Comparison of ENCODE assay signal across 20 cellular contexts in the genomic region with DNA sequence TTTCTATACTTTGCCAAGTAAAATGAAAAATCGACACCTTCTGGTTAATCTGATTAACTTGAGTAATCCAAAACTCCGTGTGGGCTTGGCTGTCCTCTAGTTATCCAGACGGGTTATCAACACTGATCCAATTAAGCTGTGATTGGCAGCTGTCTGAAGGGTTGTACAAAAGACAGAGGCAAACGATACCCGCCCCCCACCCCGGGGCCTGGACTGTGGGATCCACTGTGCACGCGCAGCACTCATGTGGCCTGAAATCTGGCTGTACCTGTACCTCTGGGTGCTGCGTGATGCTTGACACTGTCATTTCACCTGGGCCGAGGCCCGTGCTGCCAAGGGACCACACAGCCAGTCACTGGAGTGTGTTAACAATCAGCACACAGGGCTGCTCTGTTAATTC. TPM values are rescaled to one million over a fixed set of nuclear protein-coding genes. Genes with fewer than 3 reads are reported as not detected.
DNase-seq lines count a peak whose midpoint lies in the region; ATAC-seq, FAIRE-seq and TF ChIP-seq lines count a peak whose summit lies in the region.
"Had no signal": no experiment of that assay in that cellular context is flagged by ENCODE, and none has a peak within 500 bp of the region (broad histone marks: within the 10 kb centered on the region; RNA-seq: fewer than 3 reads in every experiment).

No MANE protein-coding gene starts in this region.

- DNase-seq in GM23248, result no peak
- DNase-seq in chondrocyte (ENCODE audit: low spot score), result no peak
- no peak for DNase-seq in mesothelial cell of epicardium (ENCODE audit: low spot score in 2 of 2, unreplicated experiment in 2 of 2)
- DNase-seq in stomach, result no peak
- DNase-seq in T-cell, result no peak
- DNase-seq in stimulated activated naive CD8-positive, alpha-beta T cell treated with anti-CD3 and anti-CD28 coated beads, Interleukin-15, amount 100 ng/mL, for 72 hours, result no peak
- no peak for DNase-seq in small intestine
- no peak for DNase-seq in MV-4-11 (lab: John Stamatoyannopoulos, UW)
- DNase-seq: activated CD8-positive, alpha-beta memory T cell treated with anti-CD3 and anti-CD28 coated beads for 24 hours; Calu3; GF-D8; H7; hippocampal formation; natural killer cell; NCI-H2029; NCI-H748 treated with DMSO at 0.1 percent for 48 hours; SW 1271 had no signal

- H3K27me3 Mint-ChIP-seq in chondrocyte (ENCODE audit: low read depth) (no peaks in the 10 kb centered on the region), mesothelial cell of epicardium (ENCODE audit: low read depth) (no peaks in the 10 kb centered on the region), T-cell (peaks cover 7 to 10% of the 10 kb centered on the region in 2 donors)
- H3K27me3 Mint-ChIP-seq in stimulated activated naive CD8-positive, alpha-beta T cell treated with anti-CD3 and anti-CD28 coated beads, Interleukin-15, amount 100 ng/mL, for 72 hours, result peaks cover 32% of the 10 kb centered on the region

- no peak for TF ChIP-seq POLR2A in stomach (IDR thresholded peaks at IDR 0.05)

- H2AFZ ChIP-seq in GM23248, result no peak overlapping the region

- intact Hi-C loops in stomach (cut with DNase I; ENCODE audit: low total_unique reads), result no loop called here

- H3K27me3 ChIP-seq in GM23248 (replicated peaks; ENCODE audit: insufficient read depth), result no peaks in the 10 kb centered on the region
- no peaks in the 10 kb centered on the region for H3K27me3 ChIP-seq in stomach
- H3K27me3 ChIP-seq in small intestine (ENCODE audit: control insufficient read depth in 2 of 2, insufficient read depth in 2 of 2, low read length in 2 of 2), result no peaks in the 10 kb centered on the region

- no peaks in the 10 kb centered on the region for H4K20me1 ChIP-seq in GM23248 (ENCODE audit: insufficient read depth)

- peak overlapping the region; percentile 99 for H3K27ac Mint-ChIP-seq in chondrocyte (ENCODE audit: unreplicated experiment)
- peak overlapping the region; percentile 92 for H3K27ac Mint-ChIP-seq in mesothelial cell of epicardium
- no peak overlapping the region for H3K27ac Mint-ChIP-seq in T-cell
- H3K27ac Mint-ChIP-seq in stimulated activated naive CD8-positive, alpha-beta T cell treated with anti-CD3 and anti-CD28 coated beads, Interleukin-15, amount 100 ng/mL, for 72 hours, result no peak overlapping the region
- H3K27ac Mint-ChIP-seq: activated T-helper 17 cell treated with anti-CD3 and anti-CD28 coated beads, Interleukin-2, amount 50 U/mL, for 72 hours; dendritic cell treated with granulocyte-macrophage colony-stimulating factor and Interleukin-4, amounts not matched to agents 40 ng/mL and 50 ng/mL, for 4 days; natural killer cell had no signal

- POLR2A ChIA-PET in T-cell (lab: Charles Lee), result no interaction called here

- H3K27ac ChIP-seq in GM23248 (peak overlapping the region; percentile 88), stomach (peak overlapping the region in 4 of 5 donors; percentile 70 to 87 (median 80)), small intestine (ENCODE audit: low read depth in 1 of 2, low read length in 1 of 2) (peak overlapping the region in 1 of 2 donors; percentile 78)
- H3K27ac ChIP-seq: epithelial cell of prostate had no signal

- no peak overlapping the region for H3K4me3 Mint-ChIP-seq in chondrocyte (ENCODE audit: unreplicated experiment)
- no peak overlapping the region for H3K4me3 Mint-ChIP-seq in mesothelial cell of epicardium
- no peak overlapping the region for H3K4me3 Mint-ChIP-seq in T-cell
- H3K4me3 Mint-ChIP-seq in stimulated activated naive CD8-positive, alpha-beta T cell treated with anti-CD3 and anti-CD28 coated beads, Interleukin-15, amount 100 ng/mL, for 72 hours, result no peak overlapping the region
- H3K4me3 Mint-ChIP-seq: activated T-helper 17 cell treated with anti-CD3 and anti-CD28 coated beads, Interleukin-2, amount 50 U/mL, for 72 hours; dendritic cell treated with granulocyte-macrophage colony-stimulating factor and Interleukin-4, amounts not matched to agents 40 ng/mL and 50 ng/mL, for 4 days; natural killer cell had no signal

- in situ Hi-C loops in GM23248 (cut with MboI), result no loop called here

- H3K4me3 ChIP-seq in GM23248, result no peak overlapping the region
- H3K4me3 ChIP-seq in stomach, result no peak overlapping the region
- H3K4me3 ChIP-seq in small intestine (ENCODE audit: low read depth in 1 of 2, low read length in 2 of 2), result no peak overlapping the region

- CTCF ChIA-PET in T-cell (lab: Charles Lee), result no interaction called here

- no peaks in the 10 kb centered on the region for H3K79me2 ChIP-seq in GM23248 (ENCODE audit: insufficient read depth)

- H3F3A ChIP-seq in GM23248 (ENCODE audit: insufficient read depth), result peaks cover 18% of the 10 kb centered on the region

- H3K4me1 Mint-ChIP-seq in chondrocyte (ENCODE audit: low read depth) (peaks cover 86% of the 10 kb centered on the region), mesothelial cell of epicardium (peaks cover 17% of the 10 kb centered on the region), T-cell (no peaks in the 10 kb centered on the region)
- no peaks in the 10 kb centered on the region for H3K4me1 Mint-ChIP-seq in stimulated activated naive CD8-positive, alpha-beta T cell treated with anti-CD3 and anti-CD28 coated beads, Interleukin-15, amount 100 ng/mL, for 72 hours
- H3K4me1 Mint-ChIP-seq: activated T-helper 17 cell treated with anti-CD3 and anti-CD28 coated beads, Interleukin-2, amount 50 U/mL, for 72 hours; natural killer cell had no signal

- no peak for ATAC-seq in T-cell (replicated peaks in 1 of 4)
- ATAC-seq in stimulated activated naive CD8-positive, alpha-beta T cell treated with anti-CD3 and anti-CD28 coated beads, Interleukin-15, amount 100 ng/mL, for 72 hours, result no peak
- ATAC-seq: activated T-helper 17 cell treated with anti-CD3 and anti-CD28 coated beads, Interleukin-2, amount 50 U/mL, for 72 hours; natural killer cell had no signal

- TF ChIP-seq CTCF in chondrocyte (IDR thresholded peaks at IDR 0.05), result no peak
- TF ChIP-seq CTCF in mesothelial cell of epicardium (IDR thresholded peaks at IDR 0.05; ENCODE audit: unreplicated experiment), result no peak
- TF ChIP-seq CTCF in stomach (IDR thresholded peaks at IDR 0.05), result no peak

- no peaks in the 10 kb centered on the region for H3K9me3 Mint-ChIP-seq in chondrocyte (ENCODE audit: low read depth)
- H3K9me3 Mint-ChIP-seq in mesothelial cell of epicardium, result no peaks in the 10 kb centered on the region
- no peaks in the 10 kb centered on the region for H3K9me3 Mint-ChIP-seq in T-cell
- H3K9me3 Mint-ChIP-seq in stimulated activated naive CD8-positive, alpha-beta T cell treated with anti-CD3 and anti-CD28 coated beads, Interleukin-15, amount 100 ng/mL, for 72 hours, result no peaks in the 10 kb centered on the region
- H3K9me3 Mint-ChIP-seq: activated T-helper 17 cell treated with anti-CD3 and anti-CD28 coated beads, Interleukin-2, amount 50 U/mL, for 72 hours; dendritic cell treated with granulocyte-macrophage colony-stimulating factor and Interleukin-4, amounts not matched to agents 40 ng/mL and 50 ng/mL, for 4 days; natural killer cell had no signal

- 85 to 89% methylated on average over 11 of the region's 11 CpGs for WGBS in GM23248 (ENCODE audit: low coverage in 1 of 2, low lambda C conversion rate in 2 of 2, missing lambda C conversion rate in 2 of 2), 2 experiments
- 66 to 74% (median 69%) methylated on average over 11 of the region's 11 CpGs for WGBS in stomach, 5 donors
- WGBS in small intestine, 3 donors, result 62 to 73% (median 67%) methylated on average over 11 of the region's 11 CpGs

- H3K4me1 ChIP-seq in GM23248 (ENCODE audit: insufficient read depth) (peaks cover 16% of the 10 kb centered on the region), stomach (peaks cover 0 to 41% (median 14%) of the 10 kb centered on the region in 4 donors), small intestine (ENCODE audit: control insufficient read depth in 2 of 2, insufficient read depth in 1 of 2, low read depth in 1 of 2, low read length in 1 of 2) (no peaks in the 10 kb centered on the region)

- H3K9ac ChIP-seq in GM23248, result peak overlapping the region; percentile 56

- no peaks in the 10 kb centered on the region for H3K9me3 ChIP-seq in GM23248 (ENCODE audit: low read depth)
- H3K9me3 ChIP-seq in stomach, result no peaks in the 10 kb centered on the region
- H3K9me3 ChIP-seq in small intestine (ENCODE audit: control insufficient read depth, low read depth), result no peaks in the 10 kb centered on the region

- H3K36me3 ChIP-seq in GM23248 (ENCODE audit: low read depth) (no peaks in the 10 kb centered on the region; the same call in 1 of the 2 replicates), stomach (peaks cover 0 to 17% (median 3%) of the 10 kb centered on the region in 4 donors), small intestine (ENCODE audit: control insufficient read depth in 2 of 2, insufficient read depth in 2 of 2, low read length in 2 of 2) (no peaks in the 10 kb centered on the region)

- peak overlapping the region; percentile 29 for H3K4me2 ChIP-seq in GM23248 (ENCODE audit: unreplicated experiment)

- H3K36me3 Mint-ChIP-seq in chondrocyte (ENCODE audit: low read depth), result peaks cover 32% of the 10 kb centered on the region
- peaks cover 1% of the 10 kb centered on the region for H3K36me3 Mint-ChIP-seq in mesothelial cell of epicardium
- no peaks in the 10 kb centered on the region for H3K36me3 Mint-ChIP-seq in T-cell
- H3K36me3 Mint-ChIP-seq: natural killer cell had no signal

- H3K9me2 ChIP-seq in GM23248 (ENCODE audit: insufficient read depth), result no peaks in the 10 kb centered on the region

- FAIRE-seq in small intestine (lab: Jason Lieb, UNC), result no peak

- no peak for TF ChIP-seq EP300 in stomach (IDR thresholded peaks at IDR 0.05)

RNA-seq across cellular contexts. Expression of a gene that starts 53.5 kb away (rescaled TPM):
- total RNA-seq in GM23248 (2014; rRNA removed; shearing (Covaris generic)), result 455 and 524 TPM in 2 replicates
- polyA plus RNA-seq in GM23248 (2016; fragmentation: Nextera tagmentation; extraction: Ambion mirVana), result 137 and 146 TPM in 2 replicates
- total RNA-seq in chondrocyte, result 1,370 to 2,411 TPM (median 2,366 TPM) in 3 replicates
- 432 to 469 TPM (median 449 TPM) in 3 replicates for total RNA-seq in mesothelial cell of epicardium
- total RNA-seq in stomach, result 100 to 1,000 TPM; 134 to 531 (median 366) TPM
- polyA plus RNA-seq in stomach, result 10 to 100 TPM; 24.0 to 96.6 (median 38.4) TPM
- 1 to 10 TPM in 2 of 5 donors, under 1 TPM in 1, not detected in 2; 0.72 to 2.2 (median 1.6) TPM for total RNA-seq in T-cell
- polyA plus RNA-seq in small intestine, result 10 to 100 TPM; 42.3 to 76.7 (median 52.4) TPM
- total RNA-seq: natural killer cell had no signal

RNA-seq across cellular contexts. Expression of a gene that starts 53.6 kb away (rescaled TPM):
- 519 and 549 TPM in 2 replicates for total RNA-seq in GM23248 (2014; rRNA removed; shearing (Covaris generic))
- polyA plus RNA-seq in GM23248 (2016; fragmentation: Nextera tagmentation; extraction: Ambion mirVana) (183 and 184 TPM in 2 replicates), stomach (10 to 100 TPM; 18.8 to 59.0 (median 30.6) TPM), small intestine (10 to 100 TPM in 1 of 3 donors, 1 to 10 TPM in 2; 3.1 to 58.5 (median 5.9) TPM)
- total RNA-seq in chondrocyte (2,319 to 5,210 TPM (median 5,209 TPM) in 3 replicates), mesothelial cell of epicardium (341 to 362 TPM (median 347 TPM) in 3 replicates), stomach (100 to 1,000 TPM; 132 to 798 (median 175) TPM), T-cell (1 to 10 TPM in 1 of 5 donors, under 1 TPM in 2, not detected in 2; 0.49 to 1.3 (median 0.85) TPM)
- total RNA-seq: activated T-helper 17 cell treated with anti-CD3 and anti-CD28 coated beads, Interleukin-2, amount 50 U/mL, for 72 hours; natural killer cell had no signal

Comparison
In these comparisons a context has a peak if more than half of its experiments do, and no peak if none do; other contexts are left out.
1. H3K27ac Mint-ChIP-seq: peak in chondrocyte (single experiment) and mesothelial cell of epicardium (single experiment); none in T-cell (0 of 2) and stimulated activated naive CD8-positive, alpha-beta T cell treated with anti-CD3 and anti-CD28 coated beads, Interleukin-15, amount 100 ng/mL, for 72 hours (0 of 2).
2. RNA of a gene that starts 53.5 kb away (total RNA-seq): 1,370 to 2,411 TPM in chondrocyte, 432 to 469 TPM in mesothelial cell of epicardium, 455 to 524 TPM in GM23248 and 134 to 531 TPM in stomach; 0.72 to 2.2 TPM in T-cell; every median in the first group is over 10 times any median in the second.
3. RNA of a gene that starts 53.6 kb away (total RNA-seq): 2,319 to 5,210 TPM in chondrocyte, 519 to 549 TPM in GM23248, 341 to 362 TPM in mesothelial cell of epicardium and 132 to 798 TPM in stomach; 0.49 to 1.3 TPM in T-cell; every median in the first group is over 10 times any median in the second.